ENCODE assay signal across 21 cellular contexts in the genomic region with DNA sequence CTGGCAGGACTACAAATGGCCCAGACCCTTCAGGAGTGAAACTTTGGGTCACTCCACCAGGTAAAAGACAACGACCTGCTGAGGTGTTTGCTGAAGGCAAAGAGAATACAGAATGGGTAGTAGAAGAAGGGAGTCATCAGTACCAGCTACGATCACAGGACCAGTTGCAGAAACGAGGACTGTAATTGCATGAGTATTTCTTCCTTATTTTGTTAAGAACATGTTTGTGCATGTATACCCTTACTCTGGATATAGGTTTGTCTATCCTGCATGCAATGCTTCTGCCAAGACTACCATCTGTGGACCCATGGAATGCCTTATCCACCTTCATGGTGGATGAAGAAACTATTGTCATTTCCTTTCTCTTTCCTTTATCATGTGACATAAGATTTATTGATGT. TPM values are rescaled to one million over a fixed set of nuclear protein-coding genes. Genes with fewer than 3 reads are reported as not detected.
DNase-seq lines count a peak whose midpoint lies in the region; FAIRE-seq and TF ChIP-seq lines count a peak whose summit lies in the region.
"Had no signal": no experiment of that assay in that cellular context is flagged by ENCODE, and none has a peak within 500 bp of the region (broad histone marks: within the 10 kb centered on the region; RNA-seq: fewer than 3 reads in every experiment).

No MANE protein-coding gene starts in this region.

- 35% methylated on average over 3 of the region's 3 CpGs for WGBS in mammary epithelial cell (ENCODE audit: low coverage, missing lambda C conversion rate)

- CTCF ChIA-PET in mammary epithelial cell (lab: Charles Lee; ENCODE audit: low non-redundant PET) (no interaction called here), HEK293T (lab: Yijun Ruan, JAX) (no interaction called here)

- no peaks in the 10 kb centered on the region for H3K36me3 ChIP-seq in mammary epithelial cell (ENCODE audit: insufficient read depth, low read length)
- H3K36me3 ChIP-seq in breast epithelium, result no peaks in the 10 kb centered on the region
- H3K36me3 ChIP-seq in bronchial epithelial cell (ENCODE audit: control insufficient read depth, insufficient read depth, low read length), result no peaks in the 10 kb centered on the region
- H3K36me3 ChIP-seq: BLaER1 treated with 17β-estradiol and CSF1 and Interleukin-3, amounts not matched to agents 10 nM and 100 nM had no signal

- H3K27me3 ChIP-seq in mammary epithelial cell (ENCODE audit: insufficient read depth, low read length) (no peaks in the 10 kb centered on the region), breast epithelium (peaks cover 0 to 19% of the 10 kb centered on the region in 2 donors), bronchial epithelial cell (ENCODE audit: control insufficient read depth, insufficient read depth, low read length) (no peaks in the 10 kb centered on the region)
- H3K27me3 ChIP-seq: BLaER1 treated with 17β-estradiol and CSF1 and Interleukin-3, amounts not matched to agents 10 nM and 100 nM had no signal

- no peak for TF ChIP-seq CTCF in mammary epithelial cell (conservative IDR thresholded peaks at IDR 0.05 in 1 of 2, IDR thresholded peaks at IDR 0.05 in 1 of 2; ENCODE audit: extremely low read depth in 1 of 2, insufficient read depth in 1 of 2, low read depth in 1 of 2, low read length in 2 of 2)
- no peak for TF ChIP-seq CTCF in breast epithelium (IDR thresholded peaks at IDR 0.05)
- no peak for TF ChIP-seq CTCF in bronchial epithelial cell (IDR thresholded peaks at IDR 0.05; ENCODE audit: insufficient read depth, low read length, severe bottlenecking)

- intact Hi-C loops in mammary epithelial cell (cut with micrococcal nuclease) (no loop called here), breast epithelium (cut with DNase I; ENCODE audit: low total_unique reads) (loop anchor here (5.0 kb wide), 1 partner anchor 307 kb away; no protein-coding TSS in a partner anchor)

- no peak overlapping the region for H3K27ac ChIP-seq in mammary epithelial cell (ENCODE audit: insufficient read depth, low read depth, low read length)
- H3K27ac ChIP-seq in breast epithelium, result no peak overlapping the region
- H3K27ac ChIP-seq: 22Rv1; A549; BLaER1 treated with 17β-estradiol and CSF1 and Interleukin-3, amounts not matched to agents 10 nM and 100 nM; C4-2B had no signal

- BruUV-seq in mammary epithelial cell (replicated peaks; lab: Mats Ljungman, UMichigan), result no TSS peak

- DNase-seq in mammary epithelial cell (peak; percentile 7), breast epithelium (ENCODE audit: low spot score in 2 of 2) (no peak), GM12892 (ENCODE audit: insufficient read length) (no peak), bronchial epithelial cell (ENCODE audit: low read depth) (peak; percentile 55), HEK293T (ENCODE audit: extremely low spot score) (no peak), T-helper 2 cell (no peak)
- DNase-seq: AML-193; Caco-2; Calu3; CD4-positive, alpha-beta T cell; CD8-positive, alpha-beta T cell; DMS79 treated with DMSO at 0.1 percent for 48 hours; GF-D8 had no signal

- FAIRE-seq in GM12892 (lab: Jason Lieb, UNC), result peak; percentile 44
- FAIRE-seq in bronchial epithelial cell (lab: Jason Lieb, UNC), result no peak
- FAIRE-seq: A549, D721Med, G401.6, GM12891, GM18507 had no signal

- TF ChIP-seq POLR2A in breast epithelium (IDR thresholded peaks at IDR 0.05) (no peak), GM12892 (IDR thresholded peaks at IDR 0.05; ENCODE audit: low read depth, low read length) (no peak)

- in situ Hi-C loops in mammary epithelial cell (cut with MboI; ENCODE audit: low sequenced_read_pairs in 2 of 2), result no loop called here

- H3K4me3 ChIP-seq in mammary epithelial cell (replicated peaks in 1 of 3; ENCODE audit: insufficient read depth in 1 of 3, low read depth in 2 of 3, low read length in 3 of 3) (no peak overlapping the region), breast epithelium (no peak overlapping the region), bronchial epithelial cell (ENCODE audit: low read depth, low read length) (no peak overlapping the region)
- H3K4me3 ChIP-seq: A549; BLaER1 treated with 17β-estradiol and CSF1 and Interleukin-3, amounts not matched to agents 10 nM and 100 nM had no signal

- no peak overlapping the region for H3K9ac ChIP-seq in mammary epithelial cell (ENCODE audit: insufficient read depth, low read length)
- H3K9ac ChIP-seq: BLaER1 treated with 17β-estradiol and CSF1 and Interleukin-3, amounts not matched to agents 10 nM and 100 nM had no signal

- dilution Hi-C loops in mammary epithelial cell (cut with HindIII; ENCODE audit: low sequenced_read_pairs), result no loop called here

- H3K4me2 ChIP-seq in mammary epithelial cell (ENCODE audit: insufficient read depth, low read depth, low read length), result no peak overlapping the region
- H3K4me2 ChIP-seq: A549; BLaER1 treated with 17β-estradiol and CSF1 and Interleukin-3, amounts not matched to agents 10 nM and 100 nM had no signal

- H3K9me3 ChIP-seq in mammary epithelial cell (replicated peaks; ENCODE audit: insufficient read depth, low read length) (no peaks in the 10 kb centered on the region), breast epithelium (no peaks in the 10 kb centered on the region)
- H3K9me3 ChIP-seq: A549; BLaER1 treated with 17β-estradiol and CSF1 and Interleukin-3, amounts not matched to agents 10 nM and 100 nM; Caco-2 had no signal

- no peak overlapping the region for H2AFZ ChIP-seq in mammary epithelial cell (ENCODE audit: low read depth, low read length)

- no peaks in the 10 kb centered on the region for H4K20me1 ChIP-seq in mammary epithelial cell (ENCODE audit: insufficient read depth, low read length)
- H4K20me1 ChIP-seq: BLaER1 treated with 17β-estradiol and CSF1 and Interleukin-3, amounts not matched to agents 10 nM and 100 nM had no signal

- H3K79me2 ChIP-seq in mammary epithelial cell (ENCODE audit: insufficient read depth, low read length), result no peaks in the 10 kb centered on the region

- H3K4me1 ChIP-seq in mammary epithelial cell (ENCODE audit: insufficient read depth, low read length) (no peaks in the 10 kb centered on the region), breast epithelium (no peaks in the 10 kb centered on the region)
- H3K4me1 ChIP-seq: A549; BLaER1 treated with 17β-estradiol and CSF1 and Interleukin-3, amounts not matched to agents 10 nM and 100 nM; Caco-2 had no signal

- POLR2A ChIA-PET in HEK293T (lab: Yijun Ruan, JAX), result no interaction called here

TF ChIP-seq in HEK293T, 16 proteins besides CTCF, POLR2A, EP300 and RAD21:
- TF ChIP-seq TARDBP (IDR thresholded peaks at IDR 0.05), result no peak
- TF ChIP-seq FOXM1 (IDR thresholded peaks at IDR 0.05; ENCODE audit: borderline replicate concordance), result no peak
- TF ChIP-seq FOXA1 (IDR thresholded peaks at IDR 0.05), result no peak
- no peak for TF ChIP-seq LEF1 (IDR thresholded peaks at IDR 0.05; ENCODE audit: borderline replicate concordance)
- TF ChIP-seq CTBP1 (IDR thresholded peaks at IDR 0.05; ENCODE audit: borderline replicate concordance), result no peak
- no peak for TF ChIP-seq SP1 (IDR thresholded peaks at IDR 0.05)
- TF ChIP-seq, protein P1, sequence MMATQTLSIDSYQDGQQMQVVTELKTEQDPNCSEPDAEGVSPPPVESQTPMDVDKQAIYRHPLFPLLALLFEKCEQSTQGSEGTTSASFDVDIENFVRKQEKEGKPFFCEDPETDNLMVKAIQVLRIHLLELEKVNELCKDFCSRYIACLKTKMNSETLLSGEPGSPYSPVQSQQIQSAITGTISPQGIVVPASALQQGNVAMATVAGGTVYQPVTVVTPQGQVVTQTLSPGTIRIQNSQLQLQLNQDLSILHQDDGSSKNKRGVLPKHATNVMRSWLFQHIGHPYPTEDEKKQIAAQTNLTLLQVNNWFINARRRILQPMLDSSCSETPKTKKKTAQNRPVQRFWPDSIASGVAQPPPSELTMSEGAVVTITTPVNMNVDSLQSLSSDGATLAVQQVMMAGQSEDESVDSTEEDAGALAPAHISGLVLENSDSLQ (IDR thresholded peaks at IDR 0.05), result no peak
- no peak for TF ChIP-seq ARNT (IDR thresholded peaks at IDR 0.05)
- TF ChIP-seq SUZ12 (IDR thresholded peaks at IDR 0.05), result no peak
- no peak for TF ChIP-seq HDGF (IDR thresholded peaks at IDR 0.05; ENCODE audit: borderline replicate concordance)
- no peak for TF ChIP-seq ZNF384 (IDR thresholded peaks at IDR 0.05)
- no peak for TF ChIP-seq BHLHE40 (IDR thresholded peaks at IDR 0.05; ENCODE audit: borderline replicate concordance)
- TF ChIP-seq FOXK2 (IDR thresholded peaks at IDR 0.05), result no peak
- no peak for TF ChIP-seq NFRKB (IDR thresholded peaks at IDR 0.05)
- no peak for TF ChIP-seq ELF4 (IDR thresholded peaks at IDR 0.05)
- no peak for TF ChIP-seq L3MBTL2 (conservative IDR thresholded peaks at IDR 0.05)

RNA-seq across cellular contexts. Expression of gene BCLAF3, which starts 48.1 kb away (rescaled TPM):
- 10 to 100 TPM in 1 of 2 donors, 1 to 10 TPM in 1; 7.5 to 11.0 TPM for total RNA-seq in mammary epithelial cell
- 0.65 TPM for polyA plus RNA-seq in mammary epithelial cell
- 1.2 TPM for polyA minus RNA-seq in mammary epithelial cell
- 10 to 100 TPM; 10.2 to 18.6 (median 14.7) TPM for total RNA-seq in breast epithelium
- polyA plus RNA-seq in GM12892 (2012; ENCODE audit: missing spikeins), result 3.3 TPM
- total RNA-seq in bronchial epithelial cell, result 3.4 and 5.6 TPM in 2 replicates

Comparison
In these comparisons a context has a peak if more than half of its experiments do, and no peak if none do; other contexts are left out.
1. DNase-seq: peak in mammary epithelial cell (single experiment) and bronchial epithelial cell (single experiment); none in breast epithelium (0 of 2), GM12892 (single experiment), HEK293T (single experiment) and T-helper 2 cell (0 of 5).